30 cellular contexts compared by ENCODE assay signal in genomic region chr5:132779961-132780360, GRCh38. TPM values are rescaled to one million over a fixed set of nuclear protein-coding genes. Genes with fewer than 3 reads are reported as not detected.
DNase-seq lines count a peak whose midpoint lies in the region; ATAC-seq and TF ChIP-seq lines count a peak whose summit lies in the region.
"Had no signal": no experiment of that assay in that cellular context is flagged by ENCODE, and none has a peak within 500 bp of the region (broad histone marks: within the 10 kb centered on the region; RNA-seq: fewer than 3 reads in every experiment).

No MANE protein-coding gene starts in this region.

- peaks cover 26% of the 10 kb centered on the region for H3K79me2 ChIP-seq in trophoblast cell (ENCODE audit: control insufficient read depth, insufficient read depth, low read length, poor library complexity)
- peaks cover 17% of the 10 kb centered on the region for H3K79me2 ChIP-seq in PC-3 (ENCODE audit: low read length)

- peak overlapping the region; percentile 21 for H3K4me3 Mint-ChIP-seq in CD4-positive, alpha-beta T cell
- H3K4me3 Mint-ChIP-seq: activated CD8-positive, alpha-beta T cell treated with anti-CD3 and anti-CD28 coated beads for 36 hours; stimulated activated naive CD8-positive, alpha-beta T cell treated with anti-CD3 and anti-CD28 coated beads, Interleukin-15, Interleukin-2, amounts not matched to agents 100 ng/mL and 50 ng/mL, for 24 hours had no signal

- peaks cover 56% of the 10 kb centered on the region for H3K27me3 Mint-ChIP-seq in CD4-positive, alpha-beta T cell

- peak overlapping the region; percentile 65 for H2BK12ac ChIP-seq in trophoblast cell (ENCODE audit: low read length)

- no peak overlapping the region for H3K23ac ChIP-seq in trophoblast cell (ENCODE audit: low read length)

- H2AFZ ChIP-seq in trophoblast cell (ENCODE audit: insufficient read depth, low read length, poor library complexity) = no peak overlapping the region
- H2AFZ ChIP-seq in PC-3 (ENCODE audit: low read length) = no peak overlapping the region

- peak overlapping the region; percentile 44 for H2AK5ac ChIP-seq in trophoblast cell (ENCODE audit: low read length)

- no peaks in the 10 kb centered on the region for H4K20me1 ChIP-seq in PC-3 (ENCODE audit: low read length)

- H2BK5ac ChIP-seq in trophoblast cell (ENCODE audit: low read depth, low read length, poor library complexity) = no peak overlapping the region

- CTCF ChIA-PET in CD4-positive, alpha-beta T cell (lab: Charles Lee) = no interaction called here
- CTCF ChIA-PET in PC-3 (lab: Charles Lee) = no interaction called here

- TF ChIP-seq CTCF in CD4-positive, alpha-beta T cell (IDR thresholded peaks at IDR 0.05) = no peak
- no peak for TF ChIP-seq CTCF in PC-3 (conservative IDR thresholded peaks at IDR 0.05; ENCODE audit: low read depth, low read length)

- no peak overlapping the region for H3K27ac Mint-ChIP-seq in CD4-positive, alpha-beta T cell
- H3K27ac Mint-ChIP-seq: activated CD8-positive, alpha-beta T cell treated with anti-CD3 and anti-CD28 coated beads for 36 hours; stimulated activated naive CD8-positive, alpha-beta T cell treated with anti-CD3 and anti-CD28 coated beads, Interleukin-15, Interleukin-2, amounts not matched to agents 100 ng/mL and 50 ng/mL, for 24 hours had no signal

- intact Hi-C loops in CD4-positive, alpha-beta T cell (cut with DNase I, micrococcal nuclease) = no loop called here
- intact Hi-C loops in PC-3 (cut with micrococcal nuclease) = loop anchor here (5.0 kb wide), 1 partner anchor 42 kb away; no protein-coding TSS in a partner anchor

- no peak for DNase-seq in CD4-positive, alpha-beta T cell
- DNase-seq in amygdala (lab: John Stamatoyannopoulos, UW) (peak in 39 of 56 donors; percentile 17 to 90 (median 60)), hypothalamus (lab: John Stamatoyannopoulos, UW) (peak in 29 of 51 donors; percentile 26 to 88 (median 48)), trophoblast cell (no peak), NCI-H2029 (lab: John Stamatoyannopoulos, UW) (no peak), PC-3 (no peak)
- no peak for DNase-seq in effector memory CD4-positive, alpha-beta T cell
- DNase-seq: activated CD8-positive, alpha-beta T cell treated with anti-CD3 and anti-CD28 coated beads for 36 hours; activated gamma-delta T cell; activated T-cell treated with anti-CD3 and anti-CD28 coated beads for 4 hours; body of pancreas; cerebellar nuclear complex; DND-41; NCI-H1105; NCI-H1930; NCI-H2227 treated with DMSO at 0.1 percent for 48 hours; NCI-H526 treated with DMSO at 0.1 percent for 48 hours; occipital lobe; tibial artery had no signal

- no peak overlapping the region for H2BK120ac ChIP-seq in trophoblast cell (ENCODE audit: insufficient read depth, low read length, poor library complexity)

- no peak overlapping the region for H4K12ac ChIP-seq in trophoblast cell (ENCODE audit: low read depth, low read length)

- ATAC-seq in CD4-positive, alpha-beta T cell (ENCODE audit: poor library complexity) = no peak
- ATAC-seq in PC-3 = no peak
- ATAC-seq: activated CD8-positive, alpha-beta T cell treated with anti-CD3 and anti-CD28 coated beads for 36 hours; body of pancreas; HCT116 had no signal

- H3K4me1 ChIP-seq in trophoblast cell (ENCODE audit: control insufficient read depth in 1 of 2, insufficient read depth in 2 of 2, low read length in 2 of 2) = peaks cover 19 to 21% of the 10 kb centered on the region in 2 experiments
- H3K4me1 ChIP-seq in effector memory CD4-positive, alpha-beta T cell (ENCODE audit: control insufficient read depth, insufficient read depth, low read length, poor library complexity, severe bottlenecking) = peaks cover 11% of the 10 kb centered on the region
- peaks cover 22% of the 10 kb centered on the region for H3K4me1 ChIP-seq in PC-3 (ENCODE audit: insufficient read depth, low read length)

- no peak overlapping the region for H3K4ac ChIP-seq in trophoblast cell (ENCODE audit: low read depth, low read length)

- POLR2A ChIA-PET in CD4-positive, alpha-beta T cell (lab: Charles Lee) = no interaction called here
- POLR2A ChIA-PET in PC-3 (lab: Charles Lee; ENCODE audit: unreplicated experiment) = no interaction called here

- peak overlapping the region; percentile 19 for H4K91ac ChIP-seq in trophoblast cell (ENCODE audit: low read depth, low read length)

- H3K9ac ChIP-seq in trophoblast cell (ENCODE audit: low read length) (peak overlapping the region; percentile 5), PC-3 (ENCODE audit: low read length) (no peak overlapping the region)
- H3K9ac ChIP-seq: BLaER1 treated with 17β-estradiol and CSF1 and Interleukin-3, amounts not matched to agents 10 nM and 100 nM had no signal

- no peaks in the 10 kb centered on the region for H3K36me3 Mint-ChIP-seq in CD4-positive, alpha-beta T cell (ENCODE audit: low read depth)

- H3K79me1 ChIP-seq in trophoblast cell (ENCODE audit: low read length) = peaks cover 48% of the 10 kb centered on the region

- H3K18ac ChIP-seq in trophoblast cell (ENCODE audit: low read length) = no peak overlapping the region

- H3K14ac ChIP-seq in trophoblast cell (ENCODE audit: low read length) = no peak overlapping the region

- no peaks in the 10 kb centered on the region for H3K9me2 ChIP-seq in PC-3 (replicated peaks; ENCODE audit: low read length)

- no CpG with 5 or more reads among the region's 3 CpGs for WGBS in trophoblast cell (ENCODE audit: extremely low coverage, insufficient coverage, insufficient read length)

- H3F3A ChIP-seq in PC-3 (ENCODE audit: low read length, unreplicated experiment) = no peaks in the 10 kb centered on the region

- no peak overlapping the region for H4K8ac ChIP-seq in trophoblast cell (ENCODE audit: low read depth, low read length)

- H3K27me3 ChIP-seq in CD4-positive, alpha-beta T cell (ENCODE audit: control insufficient read depth, insufficient read depth, low read length) = peaks cover 39% of the 10 kb centered on the region
- H3K27me3 ChIP-seq in trophoblast cell (ENCODE audit: insufficient read depth, low read length) = no peaks in the 10 kb centered on the region
- no peaks in the 10 kb centered on the region for H3K27me3 ChIP-seq in effector memory CD4-positive, alpha-beta T cell (replicated peaks; ENCODE audit: control insufficient read depth, insufficient read depth, low read length, poor library complexity, severe bottlenecking)
- H3K27me3 ChIP-seq in PC-3 (ENCODE audit: low read length) = no peaks in the 10 kb centered on the region
- H3K27me3 ChIP-seq: body of pancreas, tibial artery had no signal

- peaks cover 25% of the 10 kb centered on the region for H3K4me1 Mint-ChIP-seq in CD4-positive, alpha-beta T cell (ENCODE audit: low read depth)

- BruUV-seq in PC-3 (replicated peaks; lab: Mats Ljungman, UMichigan) = no TSS peak

- H3K36me3 ChIP-seq in trophoblast cell (ENCODE audit: control insufficient read depth in 1 of 2, insufficient read depth in 2 of 2, low read length in 2 of 2) = no peaks in the 10 kb centered on the region
- H3K36me3 ChIP-seq in effector memory CD4-positive, alpha-beta T cell (ENCODE audit: control insufficient read depth, insufficient read depth, low read length) = no peaks in the 10 kb centered on the region
- H3K36me3 ChIP-seq in PC-3 (ENCODE audit: low read depth, low read length) = no peaks in the 10 kb centered on the region
- H3K36me3 ChIP-seq: BLaER1 treated with 17β-estradiol and CSF1 and Interleukin-3, amounts not matched to agents 10 nM and 100 nM; tibial artery had no signal

- H3K4me3 ChIP-seq in trophoblast cell (ENCODE audit: low read depth, low read length) (no peak overlapping the region), PC-3 (ENCODE audit: low read length) (no peak overlapping the region)
- no peak overlapping the region for H3K4me3 ChIP-seq in effector memory CD4-positive, alpha-beta T cell (ENCODE audit: insufficient read depth, low read depth, low read length, poor library complexity, severe bottlenecking)
- H3K4me3 ChIP-seq: BLaER1 treated with 17β-estradiol and CSF1 and Interleukin-3, amounts not matched to agents 10 nM and 100 nM; body of pancreas; SK-N-MC; tibial artery had no signal

- no peak overlapping the region for H3K27ac ChIP-seq in CD4-positive, alpha-beta T cell (ENCODE audit: low read depth, low read length)
- H3K27ac ChIP-seq in trophoblast cell (ENCODE audit: low read depth, low read length) = no peak overlapping the region
- no peak overlapping the region for H3K27ac ChIP-seq in effector memory CD4-positive, alpha-beta T cell (ENCODE audit: insufficient read depth, low read length, poor library complexity, severe bottlenecking)
- H3K27ac ChIP-seq in PC-3 (ENCODE audit: low read length) = no peak overlapping the region
- H3K27ac ChIP-seq: BLaER1 treated with 17β-estradiol and CSF1 and Interleukin-3, amounts not matched to agents 10 nM and 100 nM; body of pancreas; epithelial cell of prostate; SK-N-MC; tibial artery had no signal

- no peaks in the 10 kb centered on the region for H3K9me3 Mint-ChIP-seq in CD4-positive, alpha-beta T cell
- H3K9me3 Mint-ChIP-seq: activated CD8-positive, alpha-beta T cell treated with anti-CD3 and anti-CD28 coated beads for 36 hours; stimulated activated naive CD8-positive, alpha-beta T cell treated with anti-CD3 and anti-CD28 coated beads, Interleukin-15, Interleukin-2, amounts not matched to agents 100 ng/mL and 50 ng/mL, for 24 hours had no signal

- H3K4me2 ChIP-seq in trophoblast cell (ENCODE audit: low read length) (no peak overlapping the region), PC-3 (ENCODE audit: low read length) (no peak overlapping the region)
- H3K4me2 ChIP-seq: BLaER1 treated with 17β-estradiol and CSF1 and Interleukin-3, amounts not matched to agents 10 nM and 100 nM had no signal

- H3K9me3 ChIP-seq in CD4-positive, alpha-beta T cell (ENCODE audit: control insufficient read depth, low read length) = no peaks in the 10 kb centered on the region
- H3K9me3 ChIP-seq in trophoblast cell (ENCODE audit: insufficient read depth, low read depth, low read length) (no peaks in the 10 kb centered on the region), PC-3 (ENCODE audit: low read length) (no peaks in the 10 kb centered on the region)
- no peaks in the 10 kb centered on the region for H3K9me3 ChIP-seq in effector memory CD4-positive, alpha-beta T cell (ENCODE audit: control insufficient read depth, low read length)
- H3K9me3 ChIP-seq: BLaER1 treated with 17β-estradiol and CSF1 and Interleukin-3, amounts not matched to agents 10 nM and 100 nM; body of pancreas; tibial artery had no signal

RNA-seq across cellular contexts. Expression of gene SEPTIN8, which starts 2.9 kb away (rescaled TPM):
- total RNA-seq in CD4-positive, alpha-beta T cell = 1 to 10 TPM; 4.4 to 5.3 TPM
- polyA plus RNA-seq in trophoblast cell (2013) = 198 and 213 TPM in 2 replicates
- 21.9 and 29.4 TPM in 2 replicates for total RNA-seq in PC-3 (2014; rRNA removed)

RNA-seq across cellular contexts. Expression of gene CCNI2, which starts 32.7 kb away (rescaled TPM):
- 1 to 10 TPM; 7.2 to 8.8 TPM for total RNA-seq in CD4-positive, alpha-beta T cell
- 4.6 and 5.5 TPM in 2 replicates for polyA plus RNA-seq in trophoblast cell (2013)
- not detected in 2 replicates for total RNA-seq in PC-3 (2014; rRNA removed)
- total RNA-seq: HT1080, lung microvascular endothelial cell, RPMI7951, skeletal muscle tissue had no signal
- polyA plus RNA-seq: AG04450 had no signal

RNA-seq across cellular contexts. Expression of gene SOWAHA, which starts 33.1 kb away (rescaled TPM):
- total RNA-seq in CD4-positive, alpha-beta T cell = not detected
- 23.8 and 25.2 TPM in 2 replicates for polyA plus RNA-seq in trophoblast cell (2013)
- 0.04 TPM in 1 of 2 replicates, not detected in the other for total RNA-seq in PC-3 (2014; rRNA removed)
- total RNA-seq: activated CD8-positive, alpha-beta T cell treated with anti-CD3 and anti-CD28 coated beads for 36 hours; HT1080; lung microvascular endothelial cell; MCF 10A; RPMI7951 had no signal
- polyA plus RNA-seq: AG04450 had no signal

RNA-seq across cellular contexts. Expression of gene KIF3A, which starts 42.6 kb away (rescaled TPM):
- 10 to 100 TPM; 10.2 to 12.4 TPM for total RNA-seq in CD4-positive, alpha-beta T cell
- polyA plus RNA-seq in trophoblast cell (2013) = 10.0 and 10.4 TPM in 2 replicates
- 5.7 and 9.5 TPM in 2 replicates for total RNA-seq in PC-3 (2014; rRNA removed)

RNA-seq across cellular contexts. Expression of gene SHROOM1, which starts 50.5 kb away (rescaled TPM):
- total RNA-seq in CD4-positive, alpha-beta T cell = under 1 TPM in 1 of 2 experiments, not detected in 1; 0.59 TPM
- 5.8 and 6.2 TPM in 2 replicates for polyA plus RNA-seq in trophoblast cell (2013)
- total RNA-seq in PC-3 (2014; rRNA removed) = 13.6 and 15.7 TPM in 2 replicates

Comparison
In these comparisons a context has a peak if more than half of its experiments do, and no peak if none do; other contexts are left out.
1. DNase-seq: peak in amygdala (39 of 56) and hypothalamus (29 of 51); none in CD4-positive, alpha-beta T cell (0 of 10), trophoblast cell (0 of 2), effector memory CD4-positive, alpha-beta T cell (0 of 3), NCI-H2029 (single experiment) and PC-3 (single experiment).